In genomic region chr1:30949487-30949838, GRCh38 we compare ENCODE assay signal across 1 cellular context. TPM values are rescaled to one million over a fixed set of nuclear protein-coding genes. Genes with fewer than 3 reads are reported as not detected.
"Had no signal": no experiment of that assay in that cellular context is flagged by ENCODE, and none has a peak within 500 bp of the region (broad histone marks: within the 10 kb centered on the region; RNA-seq: fewer than 3 reads in every experiment).

No MANE protein-coding gene starts in this region.

RNA-seq across cellular contexts. Expression of gene SDC3, which starts 40.9 kb away (rescaled TPM):
- polyA plus RNA-seq: IgD-negative memory B cell had no signal
